Comparison of ENCODE assay signal across 10 cellular contexts in genomic region chr5:154242964-154243376, GRCh38. TPM values are rescaled to one million over a fixed set of nuclear protein-coding genes. Genes with fewer than 3 reads are reported as not detected.
DNase-seq lines count a peak whose midpoint lies in the region; ATAC-seq, FAIRE-seq and TF ChIP-seq lines count a peak whose summit lies in the region.
"Had no signal": no experiment of that assay in that cellular context is flagged by ENCODE, and none has a peak within 500 bp of the region (broad histone marks: within the 10 kb centered on the region; RNA-seq: fewer than 3 reads in every experiment).

No MANE protein-coding gene starts in this region.

- H3K79me2 ChIP-seq in trophoblast cell (ENCODE audit: control insufficient read depth, insufficient read depth, low read length, poor library complexity) = peaks cover 3% of the 10 kb centered on the region

- no peak overlapping the region for H3K27ac ChIP-seq in HEK293 (ENCODE audit: extremely low read depth, low read depth, low read length)
- no peak overlapping the region for H3K27ac ChIP-seq in trophoblast cell (ENCODE audit: low read depth, low read length)
- H3K27ac ChIP-seq in suprapubic skin = no peak overlapping the region

- H3K9ac ChIP-seq in trophoblast cell (ENCODE audit: low read length) = no peak overlapping the region

- no peak overlapping the region for H2AK5ac ChIP-seq in trophoblast cell (ENCODE audit: low read length)

- FAIRE-seq in GM12892 (lab: Jason Lieb, UNC) = no peak

- H3K9me3 ChIP-seq in HEK293 (ENCODE audit: control insufficient read depth, insufficient read depth, low read depth, low read length) = no peaks in the 10 kb centered on the region
- H3K9me3 ChIP-seq in trophoblast cell (ENCODE audit: insufficient read depth, low read depth, low read length) = no peaks in the 10 kb centered on the region
- no peaks in the 10 kb centered on the region for H3K9me3 ChIP-seq in suprapubic skin

- H3K36me3 ChIP-seq in HEK293 (ENCODE audit: control insufficient read depth in 2 of 2, insufficient read depth in 1 of 2, low read length in 2 of 2) = no peaks in the 10 kb centered on the region
- peaks cover 0 to 3% of the 10 kb centered on the region in 2 experiments for H3K36me3 ChIP-seq in trophoblast cell (ENCODE audit: control insufficient read depth in 1 of 2, insufficient read depth in 2 of 2, low read length in 2 of 2)
- no peaks in the 10 kb centered on the region for H3K36me3 ChIP-seq in suprapubic skin

- H3K79me1 ChIP-seq in trophoblast cell (ENCODE audit: low read length) = peaks cover 9% of the 10 kb centered on the region

- H2BK120ac ChIP-seq in trophoblast cell (ENCODE audit: insufficient read depth, low read length, poor library complexity) = no peak overlapping the region

- ATAC-seq in GM18870 (IDR thresholded peaks at IDR 0.05; ENCODE audit: unreplicated experiment) = peak; percentile 68
- ATAC-seq in HG03354 (IDR thresholded peaks at IDR 0.05; ENCODE audit: poor library complexity, severe bottlenecking, unreplicated experiment) = peak; percentile 53
- ATAC-seq: activated CD4-positive, alpha-beta T cell treated with anti-CD3 and anti-CD28 coated beads for 36 hours; esophagus mucosa had no signal

- H3K18ac ChIP-seq in trophoblast cell (ENCODE audit: low read length) = no peak overlapping the region

- H4K12ac ChIP-seq in trophoblast cell (ENCODE audit: low read depth, low read length) = no peak overlapping the region

- H2AFZ ChIP-seq in trophoblast cell (ENCODE audit: insufficient read depth, low read length, poor library complexity) = no peak overlapping the region

- peak overlapping the region; percentile 11 for H4K91ac ChIP-seq in trophoblast cell (ENCODE audit: low read depth, low read length)

- no peak for TF ChIP-seq CTCF in HEK293 (tag by site-specific recombination; IDR thresholded peaks at IDR 0.05)
- no peak for TF ChIP-seq CTCF in suprapubic skin (IDR thresholded peaks at IDR 0.05)

- no peak overlapping the region for H3K4me2 ChIP-seq in trophoblast cell (ENCODE audit: low read length)

- H3K4me3 ChIP-seq in HEK293 (ENCODE audit: low read depth, low read length) = no peak overlapping the region
- no peak overlapping the region for H3K4me3 ChIP-seq in trophoblast cell (ENCODE audit: low read depth, low read length)
- H3K4me3 ChIP-seq in suprapubic skin = no peak overlapping the region

- no peak overlapping the region for H2BK12ac ChIP-seq in trophoblast cell (ENCODE audit: low read length)

- H3K27me3 ChIP-seq in trophoblast cell (ENCODE audit: insufficient read depth, low read length) (no peaks in the 10 kb centered on the region), suprapubic skin (no peaks in the 10 kb centered on the region)

- DNase-seq in trophoblast cell (no peak), GM12892 (ENCODE audit: insufficient read length) (no peak), suprapubic skin (ENCODE audit: low spot score in 2 of 2) (no peak), inferior parietal cortex (ENCODE audit: extremely low spot score) (no peak)
- DNase-seq: activated CD4-positive, alpha-beta T cell treated with anti-CD3 and anti-CD28 coated beads for 36 hours; activated gamma-delta T cell had no signal

- H2BK5ac ChIP-seq in trophoblast cell (ENCODE audit: low read depth, low read length, poor library complexity) = no peak overlapping the region

- H3K23ac ChIP-seq in trophoblast cell (ENCODE audit: low read length) = no peak overlapping the region

- no peak overlapping the region for H3K4ac ChIP-seq in trophoblast cell (ENCODE audit: low read depth, low read length)

- TF ChIP-seq POLR2A in GM12892 (IDR thresholded peaks at IDR 0.05; ENCODE audit: low read depth, low read length) = no peak
- TF ChIP-seq POLR2A in suprapubic skin (IDR thresholded peaks at IDR 0.05) = no peak

- no CpG with 5 or more reads among the region's 1 CpG for WGBS in trophoblast cell (ENCODE audit: extremely low coverage, insufficient coverage, insufficient read length)
- WGBS in suprapubic skin = 0% methylated on average over 1 of the region's 1 CpG

- no peak for TF ChIP-seq EP300 in suprapubic skin (IDR thresholded peaks at IDR 0.05)

- POLR2A ChIA-PET in HEK293 (lab: Yijun Ruan, JAX) = no interaction called here

- no peak overlapping the region for H4K8ac ChIP-seq in trophoblast cell (ENCODE audit: low read depth, low read length)

- no peak overlapping the region for H3K14ac ChIP-seq in trophoblast cell (ENCODE audit: low read length)

- CTCF ChIA-PET in HEK293 (lab: Yijun Ruan, JAX) = interaction anchor here (1.5 to 1.6 kb wide), 2 partner anchors 12 to 162 kb away, joined by 4 to 6 read pairs; no protein-coding TSS in a partner anchor

- H3K4me1 ChIP-seq in HEK293 (ENCODE audit: control insufficient read depth, insufficient read depth, low read length) (no peaks in the 10 kb centered on the region), trophoblast cell (ENCODE audit: control insufficient read depth in 1 of 2, insufficient read depth in 2 of 2, low read length in 2 of 2) (peaks cover 16 to 25% of the 10 kb centered on the region in 2 experiments), suprapubic skin (peaks cover 7% of the 10 kb centered on the region)

TF ChIP-seq in HEK293, 187 proteins besides CTCF, POLR2A, EP300 and RAD21:
- TF ChIP-seq ZNF664 (tag by site-specific recombination; IDR thresholded peaks at IDR 0.05) = peak; percentile 59
- TF ChIP-seq ZBTB44 (tag by site-specific recombination; IDR thresholded peaks at IDR 0.05) = no peak

RNA-seq across cellular contexts. Expression of gene GALNT10, which starts 52.4 kb away (rescaled TPM):
- polyA plus RNA-seq in trophoblast cell (2013) = 135 and 140 TPM in 2 replicates
- polyA plus RNA-seq in GM12892 (2012; ENCODE audit: missing spikeins) = 11.7 TPM
- 10 to 100 TPM; 11.6 to 16.3 (median 14.8) TPM for total RNA-seq in suprapubic skin
